2 cellular contexts compared by ENCODE assay signal in genomic region chr14:73468808-73469386, GRCh38.
A peak's percentile ranks its signal among the peaks of the same experiment; 100 is the strongest.
TF ChIP-seq lines count a peak whose summit lies in the region.

No MANE protein-coding gene starts in this region.

TF ChIP-seq in liver, 16 proteins besides CTCF, POLR2A, EP300 and RAD21:
- no peak for TF ChIP-seq EGR1 (IDR thresholded peaks at IDR 0.05; ENCODE audit: low read depth in 2 of 2)
- TF ChIP-seq HNF4A (conservative IDR thresholded peaks at IDR 0.05) = peak; percentile 44 to 45
- peak in 1 of 2 donors; percentile 10 for TF ChIP-seq RXRA (IDR thresholded peaks at IDR 0.05)
- no peak for TF ChIP-seq FOXA2 (IDR thresholded peaks at IDR 0.05)
- no peak for TF ChIP-seq FOXA1 (IDR thresholded peaks at IDR 0.05)

TF ChIP-seq in HepG2, 621 proteins besides CTCF, POLR2A, EP300 and RAD21:
- no peak for TF ChIP-seq BORCS8-MEF2B (CRISPR knock-in tag; IDR thresholded peaks at IDR 0.05)
- no peak for TF ChIP-seq JUN (CRISPR knock-in tag; IDR thresholded peaks at IDR 0.05)
- TF ChIP-seq ZNF891 (CRISPR knock-in tag; IDR thresholded peaks at IDR 0.05) = no peak
- no peak for TF ChIP-seq ELF3 (CRISPR knock-in tag; IDR thresholded peaks at IDR 0.05)
- TF ChIP-seq CEBPG (CRISPR knock-in tag; IDR thresholded peaks at IDR 0.05) = no peak
- TF ChIP-seq MAFF (IDR thresholded peaks at IDR 0.05; ENCODE audit: low read depth, low read length) = no peak
- TF ChIP-seq ATF7 (IDR thresholded peaks at IDR 0.05) = no peak
- TF ChIP-seq ATF7 (CRISPR knock-in tag; IDR thresholded peaks at IDR 0.05) = no peak
- no peak for TF ChIP-seq PTBP1 (IDR thresholded peaks at IDR 0.05; ENCODE audit: low read depth, low read length, poor library complexity, severe bottlenecking)
- TF ChIP-seq IKZF1 (IDR thresholded peaks at IDR 0.05) = no peak
- no peak for TF ChIP-seq HNRNPL (IDR thresholded peaks at IDR 0.05; ENCODE audit: low read depth, low read length)
- no peak for TF ChIP-seq NAIF1 (CRISPR knock-in tag; IDR thresholded peaks at IDR 0.05; ENCODE audit: borderline replicate concordance)
